ENCODE assay signal across 8 cellular contexts in the genomic region with DNA sequence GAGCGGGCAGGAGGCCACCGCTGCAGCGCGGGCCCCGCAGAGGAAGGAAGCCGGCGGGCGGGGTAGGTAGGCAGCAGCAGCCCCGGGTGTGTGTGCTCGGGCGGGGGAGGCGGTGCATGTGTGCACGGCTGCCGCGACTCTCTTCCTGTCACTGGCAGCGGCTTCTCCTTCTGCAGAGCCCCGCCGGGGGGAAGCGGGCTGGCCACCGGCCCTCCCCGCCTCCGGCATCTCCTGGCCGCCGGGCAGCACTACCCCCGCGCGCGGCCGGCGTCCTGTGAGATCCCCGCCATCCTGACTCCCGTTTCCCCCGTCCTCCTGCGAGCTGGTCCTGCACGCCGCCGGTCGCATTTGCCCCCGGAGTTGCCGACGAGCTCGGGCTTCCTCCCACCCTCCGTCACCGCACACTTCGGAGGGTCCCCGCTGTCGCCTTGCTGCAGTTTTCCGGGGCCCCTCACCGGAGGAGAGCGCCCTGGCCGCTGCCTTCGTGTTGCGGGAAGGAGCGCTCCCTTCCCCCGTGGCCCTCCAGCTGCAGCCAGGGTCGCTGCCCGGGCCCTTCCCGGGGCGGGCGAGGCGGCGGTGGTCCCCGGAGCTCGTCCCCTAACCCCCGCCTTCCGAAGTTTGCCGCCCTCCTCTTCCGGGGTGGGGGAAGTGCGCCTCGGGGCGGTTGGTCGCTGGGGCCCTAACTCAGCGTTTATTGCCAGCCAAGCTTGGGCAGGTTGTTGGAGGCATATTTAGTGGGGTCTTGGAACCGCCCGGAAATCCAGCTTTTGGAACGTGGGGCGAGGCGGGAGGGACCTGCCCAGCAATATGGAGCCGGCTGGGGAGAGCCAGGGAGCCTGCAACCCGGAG. TPM values are rescaled to one million over a fixed set of nuclear protein-coding genes. Genes with fewer than 3 reads are reported as not detected.
A peak's percentile ranks its signal among the peaks of the same experiment; 100 is the strongest.
DNase-seq lines count a peak whose midpoint lies in the region; ATAC-seq and TF ChIP-seq lines count a peak whose summit lies in the region.

No MANE protein-coding gene starts in this region.

- DNase-seq in DMS53 (lab: John Stamatoyannopoulos, UW) (peak; percentile 94), HuH-7.5 (ENCODE audit: low spot score) (peak; percentile 45), SJSA1 (ENCODE audit: low read depth in 1 of 2, low spot score in 2 of 2) (peak; percentile 61 to 87), heart left ventricle (peak; percentile 62 to 80 (median 67)), retina (peak; percentile 96), aorta (peak; percentile 74 to 86)
- peak; percentile 66 for DNase-seq in activated naive CD4-positive, alpha-beta T cell treated with Interleukin-2 at 50 U/mL for 16 hours

- intact Hi-C loops in heart left ventricle (cut with DNase I): loop anchor here (2.0 to 10.0 kb wide), 11 partner anchors 36 to 721 kb away; no protein-coding TSS in a partner anchor
- intact Hi-C loops in aorta (cut with DNase I): loop anchor here in 1 of 2 donors (5.0 kb wide), 2 partner anchors 36 to 51 kb away; no protein-coding TSS in a partner anchor

- H3K4me3 ChIP-seq in SJSA1: peak overlapping the region; percentile 94
- H3K4me3 ChIP-seq in heart left ventricle: peak overlapping the region; percentile 77 to 97 (median 95)
- H3K4me3 ChIP-seq in aorta (ENCODE audit: low read length in 2 of 2): peak overlapping the region; percentile 93 to 97

- H3K27ac ChIP-seq in SJSA1 (peak overlapping the region; percentile 48; the same call in 1 of the 2 replicates), heart left ventricle (peak overlapping the region; percentile 89 to 100 (median 98)), aorta (ENCODE audit: low read depth in 1 of 2, low read length in 2 of 2) (peak overlapping the region; percentile 43 to 66)

- H3K27me3 ChIP-seq in SJSA1 (replicated peaks) (no peaks in the 10 kb centered on the region), heart left ventricle (no peaks in the 10 kb centered on the region), aorta (ENCODE audit: control insufficient read depth in 1 of 2, insufficient read depth in 2 of 2, low read length in 1 of 2) (no peaks in the 10 kb centered on the region)

- no peak for TF ChIP-seq CTCF in heart left ventricle (IDR thresholded peaks at IDR 0.05)

- 0 to 1% (median 0%) methylated on average over 28 to 80 of the region's 80 CpGs for WGBS in heart left ventricle, 4 donors
- WGBS in aorta, 2 donors: 0 to 1% methylated on average over 72 to 80 of the region's 80 CpGs

- H3K9me3 ChIP-seq in SJSA1 (replicated peaks): no peaks in the 10 kb centered on the region
- H3K9me3 ChIP-seq in heart left ventricle: peaks cover 0 to 12% (median 2%) of the 10 kb centered on the region in 12 donors
- H3K9me3 ChIP-seq in aorta (ENCODE audit: control insufficient read depth, low read length): no peaks in the 10 kb centered on the region

- peaks cover 6% of the 10 kb centered on the region for H3K4me1 ChIP-seq in SJSA1 (replicated peaks)
- peaks cover 0 to 45% (median 24%) of the 10 kb centered on the region in 12 donors for H3K4me1 ChIP-seq in heart left ventricle
- H3K4me1 ChIP-seq in aorta (ENCODE audit: control insufficient read depth in 1 of 2, insufficient read depth in 2 of 2, low read length in 2 of 2): peaks cover 1 to 3% of the 10 kb centered on the region in 2 donors

- TF ChIP-seq POLR2A in heart left ventricle (IDR thresholded peaks at IDR 0.05): no peak

- peaks cover 12% of the 10 kb centered on the region for H3K36me3 ChIP-seq in SJSA1
- peaks cover 0 to 8% (median 0%) of the 10 kb centered on the region in 9 donors for H3K36me3 ChIP-seq in heart left ventricle
- peaks cover 0 to 2% of the 10 kb centered on the region in 2 donors for H3K36me3 ChIP-seq in aorta (ENCODE audit: control insufficient read depth in 1 of 2, insufficient read depth in 2 of 2, low read length in 1 of 2)

- peak; percentile 51 for ATAC-seq in GM21526 (IDR thresholded peaks at IDR 0.05; ENCODE audit: low FRiP score, unreplicated experiment)
- ATAC-seq in heart left ventricle: peak in 3 of 4 donors; percentile 34 to 62 (median 52)
- ATAC-seq in aorta (ENCODE audit: low FRiP score): peak; percentile 72

RNA-seq across cellular contexts. Expression of gene PIK3R1, which starts 0.6 kb away (rescaled TPM):
- 7.5 and 12.1 TPM in 2 replicates for total RNA-seq in SJSA1 (2014; rRNA removed; shearing (Covaris generic))
- total RNA-seq in heart left ventricle: 100 to 1,000 TPM in 6 of 9 donors, 10 to 100 TPM in 3; 80.3 to 221 (median 147) TPM
- 10 to 100 TPM; 16.3 to 65.2 TPM for polyA plus RNA-seq in heart left ventricle
- 100 to 1,000 TPM in 1 of 2 donors, 10 to 100 TPM in 1; 63.4 to 132 TPM for total RNA-seq in aorta
- 10 to 100 TPM; 12.3 to 23.2 TPM for polyA plus RNA-seq in aorta

Comparison
In these comparisons a context has a peak if more than half of its experiments do, and no peak if none do; other contexts are left out.
1. Peak in every context shown above with its lines: DNase-seq, ATAC-seq, H3K4me3 ChIP-seq and H3K27ac ChIP-seq.
2. DNase-seq: peak in every context shown above with its lines; median percentile 96 in retina; 94 in DMS53; 80 in aorta; 74 in SJSA1; 67 in heart left ventricle; 66 in activated naive CD4-positive, alpha-beta T cell treated with Interleukin-2 at 50 U/mL for 16 hours; 45 in HuH-7.5.
3. H3K27ac ChIP-seq: peak in every context shown above with its lines; median percentile 98 in heart left ventricle; 54 in aorta; 48 in SJSA1.